Comparison of ENCODE assay signal across 35 cellular contexts in the genomic region with DNA sequence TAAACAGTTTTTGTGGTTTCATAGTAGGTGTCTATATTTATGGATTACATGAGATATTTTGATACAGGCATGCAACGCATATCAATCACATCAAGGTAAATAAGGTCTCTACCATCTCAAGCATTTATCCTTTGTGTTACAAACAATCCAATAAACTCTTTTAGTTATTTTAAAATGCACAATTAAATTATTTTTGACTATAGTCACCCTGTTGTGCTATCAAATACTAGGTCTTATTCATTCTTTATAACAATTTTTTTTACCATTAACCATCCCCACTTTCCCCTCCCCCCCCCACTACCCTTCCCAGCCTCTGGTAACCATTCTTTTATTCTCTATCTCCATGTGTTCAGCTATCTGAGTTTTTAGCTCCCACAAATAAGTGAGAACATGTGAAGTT.
"Had no signal": no experiment of that assay in that cellular context is flagged by ENCODE, and none has a peak within 500 bp of the region (broad histone marks: within the 10 kb centered on the region; RNA-seq: fewer than 3 reads in every experiment).

No MANE protein-coding gene starts in this region.

- H3K4me3 ChIP-seq: MG63 had no signal

- H3K9me3 ChIP-seq: MG63 had no signal

- H3K9ac ChIP-seq: KMS-11 had no signal

- H3K27me3 ChIP-seq: MG63 had no signal

- DNase-seq: Karpas-422, Kasumi-1, KG1, MG63, MM.1S, MV-4-11, NCI-H1048, NCI-H1092, NCI-H1092 treated with DMSO at 0.1 percent for 48 hours, NCI-H1105, NCI-H1105 treated with DMSO at 0.1 percent for 48 hours, NCI-H1417, NCI-H1417 treated with DMSO at 0.1 percent for 48 hours, NCI-H1436, NCI-H1436 treated with DMSO at 0.1 percent for 48 hours, NCI-H146, NCI-H1694, NCI-H1694 treated with DMSO at 0.1 percent for 48 hours, NCI-H187, NCI-H187 treated with DMSO at 0.1 percent for 48 hours, NCI-H1930, NCI-H2029, NCI-H2029 treated with DMSO at 0.1 percent for 48 hours, NCI-H2081, NCI-H2081 treated with DMSO at 0.1 percent for 48 hours, NCI-H2107, NCI-H2171, NCI-H2171 treated with DMSO at 0.1 percent for 48 hours, NCI-H2227 treated with DMSO at 0.1 percent for 48 hours, NCI-H226, NCI-H345, NCI-H446, NCI-H446 treated with DMSO at 0.1 percent for 48 hours, NCI-H510A had no signal

- H3K27ac ChIP-seq: KMS-11 had no signal

- H3K36me3 ChIP-seq: MG63 had no signal

- H3K4me2 ChIP-seq: KMS-11 had no signal
